In genomic region chr5:142307491-142307890, GRCh38 we compare ENCODE assay signal across 22 cellular contexts. TPM values are rescaled to one million over a fixed set of nuclear protein-coding genes. Genes with fewer than 3 reads are reported as not detected.
DNase-seq lines count a peak whose midpoint lies in the region; ATAC-seq and TF ChIP-seq lines count a peak whose summit lies in the region.
"Had no signal": no experiment of that assay in that cellular context is flagged by ENCODE, and none has a peak within 500 bp of the region (broad histone marks: within the 10 kb centered on the region; RNA-seq: fewer than 3 reads in every experiment).

No MANE protein-coding gene starts in this region.

- H3K36me3 ChIP-seq in HCT116 (ENCODE audit: control insufficient read depth in 1 of 2, insufficient read depth in 2 of 2, low read length in 2 of 2), result peaks cover 22 to 38% of the 10 kb centered on the region in 2 experiments
- peaks cover 29% of the 10 kb centered on the region for H3K36me3 ChIP-seq in HUES48 (ENCODE audit: control insufficient read depth, insufficient read depth, low read length)
- 0 out of 2 replicates have a peak, but pooled peaks cover 3% of the 10 kb centered on the region for H3K36me3 ChIP-seq in Panc1 (ENCODE audit: control insufficient read depth, insufficient read depth, low read length)
- peaks cover 75% of the 10 kb centered on the region for H3K36me3 ChIP-seq in mesodermal cell (ENCODE audit: control insufficient read depth, insufficient read depth, low read length)

- TF ChIP-seq POLR2A in HCT116 (IDR thresholded peaks at IDR 0.05; ENCODE audit: borderline replicate concordance, extremely low read depth, insufficient read depth, insufficient read length), result no peak

- CTCF ChIA-PET in HCT116 (lab: Charles Lee), result no interaction called here
- CTCF ChIA-PET in Panc1 (lab: Charles Lee), result no interaction called here
- CTCF ChIA-PET in activated CD8-positive, alpha-beta T cell treated with anti-CD3 and anti-CD28 coated beads for 36 hours (lab: Charles Lee), result interaction anchor here (0.7 kb wide), 1 partner anchor 14 kb away, joined by 3 read pairs; no protein-coding TSS in a partner anchor

- no peaks in the 10 kb centered on the region for H3K9me2 ChIP-seq in HCT116 (ENCODE audit: insufficient read depth)

- no peak overlapping the region for H3K4me3 Mint-ChIP-seq in activated CD8-positive, alpha-beta T cell treated with anti-CD3 and anti-CD28 coated beads for 36 hours
- H3K4me3 Mint-ChIP-seq: CD4-positive, alpha-beta T cell had no signal

- ATAC-seq in HCT116 (0 out of 2 replicates have a peak, but pooled peaks have one; percentile 22), Panc1 (0 out of 2 replicates have a peak, but pooled peaks have one; percentile 13)
- ATAC-seq in activated CD8-positive, alpha-beta T cell treated with anti-CD3 and anti-CD28 coated beads for 36 hours, result no peak
- ATAC-seq: A549 had no signal

- H3K9me3 Mint-ChIP-seq in activated CD8-positive, alpha-beta T cell treated with anti-CD3 and anti-CD28 coated beads for 36 hours, result no peaks in the 10 kb centered on the region
- H3K9me3 Mint-ChIP-seq: CD4-positive, alpha-beta T cell had no signal

- DNase-seq in HCT116 (ENCODE audit: low read depth, low spot score), result no peak
- no peak for DNase-seq in Panc1 (ENCODE audit: low read depth, low spot score)
- DNase-seq in stimulated activated CD4-positive, alpha-beta T cell treated with anti-CD3 and anti-CD28 coated beads, Interleukin-15, amount 100 ng/mL, for 24 hours, result no peak
- no peak for DNase-seq in activated CD8-positive, alpha-beta T cell treated with anti-CD3 and anti-CD28 coated beads for 36 hours
- no peak for DNase-seq in NCI-H2227 (lab: John Stamatoyannopoulos, UW; ENCODE audit: unreplicated experiment)
- DNase-seq: AML-193; CD4-positive, alpha-beta T cell; HCEC 1CT; KBM-7; MG63; NCI-H1105 treated with DMSO at 0.1 percent for 48 hours; NCI-H146; NCI-H1930; NCI-H2107; NCI-H2227 treated with DMSO at 0.1 percent for 48 hours; NCI-H526 treated with DMSO at 0.1 percent for 48 hours; SIG-M5 had no signal

- no peaks in the 10 kb centered on the region for H3K4me1 Mint-ChIP-seq in activated CD8-positive, alpha-beta T cell treated with anti-CD3 and anti-CD28 coated beads for 36 hours (ENCODE audit: low read depth)

- TF ChIP-seq RAD21 in HCT116 (IDR thresholded peaks at IDR 0.05; ENCODE audit: low read depth), result no peak

- WGBS in mesodermal cell (ENCODE audit: insufficient coverage in 2 of 2), 2 experiments, result 96 to 100% methylated on average over 2 to 4 of the region's 6 CpGs

- H3K4me3 ChIP-seq in HCT116 (replicated peaks in 1 of 2; ENCODE audit: low read depth in 1 of 2, low read length in 2 of 2) (no peak overlapping the region), HUES48 (ENCODE audit: low read depth, low read length) (no peak overlapping the region), Panc1 (ENCODE audit: low read depth in 2 of 2, low read length in 2 of 2) (no peak overlapping the region), mesodermal cell (ENCODE audit: extremely low read depth, insufficient read depth, low read length, poor library complexity, severe bottlenecking) (no peak overlapping the region)
- H3K4me3 ChIP-seq: A549; BLaER1 treated with 17β-estradiol and CSF1 and Interleukin-3, amounts not matched to agents 10 nM and 100 nM; MG63; SK-N-MC had no signal

- H3K79me2 ChIP-seq in HCT116 (ENCODE audit: insufficient read depth, low read length), result peaks cover 74% of the 10 kb centered on the region

- TF ChIP-seq CTCF in HCT116 (IDR thresholded peaks at IDR 0.05 in 2 of 3, conservative IDR thresholded peaks at IDR 0.05 in 1 of 3; ENCODE audit: borderline replicate concordance in 1 of 3, insufficient read depth in 1 of 3, low read depth in 2 of 3, low read length in 2 of 3), result no peak
- TF ChIP-seq CTCF in Panc1 (IDR thresholded peaks at IDR 0.05), result no peak
- no peak for TF ChIP-seq CTCF in activated CD8-positive, alpha-beta T cell treated with anti-CD3 and anti-CD28 coated beads for 36 hours (IDR thresholded peaks at IDR 0.05)

- no peaks in the 10 kb centered on the region for H3K27me3 Mint-ChIP-seq in activated CD8-positive, alpha-beta T cell treated with anti-CD3 and anti-CD28 coated beads for 36 hours
- H3K27me3 Mint-ChIP-seq: CD4-positive, alpha-beta T cell had no signal

- peaks cover 21% of the 10 kb centered on the region; the same call in 1 of the 2 replicates for H4K20me1 ChIP-seq in HCT116 (ENCODE audit: insufficient read depth)

- no peaks in the 10 kb centered on the region for H3K36me3 Mint-ChIP-seq in activated CD8-positive, alpha-beta T cell treated with anti-CD3 and anti-CD28 coated beads for 36 hours (ENCODE audit: low read depth)

- intact Hi-C loops in HCT116 (cut with micrococcal nuclease) (loop anchor here (5.0 kb wide), 1 partner anchor 155 kb away; no protein-coding TSS in a partner anchor), Panc1 (cut with micrococcal nuclease; ENCODE audit: unreplicated experiment) (no loop called here)
- intact Hi-C loops in activated CD8-positive, alpha-beta T cell treated with anti-CD3 and anti-CD28 coated beads for 36 hours (cut with micrococcal nuclease), result no loop called here

- no peak overlapping the region for H3K27ac Mint-ChIP-seq in activated CD8-positive, alpha-beta T cell treated with anti-CD3 and anti-CD28 coated beads for 36 hours
- H3K27ac Mint-ChIP-seq: CD4-positive, alpha-beta T cell had no signal

- BruUV-seq in HCT116 (replicated peaks; lab: Mats Ljungman, UMichigan), result no TSS peak
- no TSS peak for BruUV-seq in Panc1 (replicated peaks; lab: Mats Ljungman, UMichigan)

- H3K4me1 ChIP-seq in HCT116 (ENCODE audit: control insufficient read depth in 1 of 2, insufficient read depth in 2 of 2, low read length in 2 of 2) (peaks cover 9 to 35% of the 10 kb centered on the region in 2 experiments; a peak in 3 of 4 replicates), HUES48 (ENCODE audit: control insufficient read depth, insufficient read depth, low read length) (peaks cover 3% of the 10 kb centered on the region), Panc1 (ENCODE audit: control insufficient read depth, insufficient read depth, low read length) (peaks cover 26% of the 10 kb centered on the region), mesodermal cell (ENCODE audit: control insufficient read depth, insufficient read depth, low read length, poor library complexity, severe bottlenecking) (peaks cover 58% of the 10 kb centered on the region)
- H3K4me1 ChIP-seq: A549 had no signal

- H3K4me2 ChIP-seq in HCT116 (ENCODE audit: low read length), result no peak overlapping the region
- H3K4me2 ChIP-seq: A549; BLaER1 treated with 17β-estradiol and CSF1 and Interleukin-3, amounts not matched to agents 10 nM and 100 nM had no signal

- POLR2A ChIA-PET in HCT116 (lab: Charles Lee) (no interaction called here), Panc1 (lab: Charles Lee) (no interaction called here)
- POLR2A ChIA-PET in activated CD8-positive, alpha-beta T cell treated with anti-CD3 and anti-CD28 coated beads for 36 hours (lab: Charles Lee), result no interaction called here

- in situ Hi-C loops in Panc1 (cut with HindIII; ENCODE audit: low pct_unique_long_range_greater_than_20kb, low sequenced_read_pairs), result no loop called here

- H3K27ac ChIP-seq in HCT116 (ENCODE audit: low read depth, low read length) (no peak overlapping the region), HUES48 (ENCODE audit: low read depth, low read length) (peak overlapping the region; percentile 14), Panc1 (ENCODE audit: low read length) (no peak overlapping the region), mesodermal cell (ENCODE audit: low read depth, low read length, severe bottlenecking) (peak overlapping the region; percentile 8)
- H3K27ac ChIP-seq: A549; BLaER1 treated with 17β-estradiol and CSF1 and Interleukin-3, amounts not matched to agents 10 nM and 100 nM; SK-N-MC had no signal

- RAD21 ChIA-PET in HCT116 (lab: Charles Lee; ENCODE audit: low non-redundant PET in 1 of 2, low total read pairs in 2 of 2, uncharacterized antibody in 2 of 2, unreplicated experiment in 2 of 2), result no interaction called here

- H3K9ac ChIP-seq in HCT116 (ENCODE audit: low read length) (no peak overlapping the region), HUES48 (ENCODE audit: low read depth, low read length) (no peak overlapping the region)
- H3K9ac ChIP-seq: BLaER1 treated with 17β-estradiol and CSF1 and Interleukin-3, amounts not matched to agents 10 nM and 100 nM had no signal

- H3K9me3 ChIP-seq in HCT116 (ENCODE audit: control insufficient read depth in 1 of 2, insufficient read depth in 1 of 2, low read depth in 1 of 2, low read length in 2 of 2) (no peaks in the 10 kb centered on the region), HUES48 (ENCODE audit: control insufficient read depth, insufficient read depth, low read length) (no peaks in the 10 kb centered on the region), Panc1 (ENCODE audit: control insufficient read depth, insufficient read depth, low read depth, low read length) (no peaks in the 10 kb centered on the region), mesodermal cell (ENCODE audit: control insufficient read depth, low read length) (no peaks in the 10 kb centered on the region)
- H3K9me3 ChIP-seq: A549; BLaER1 treated with 17β-estradiol and CSF1 and Interleukin-3, amounts not matched to agents 10 nM and 100 nM; MG63 had no signal

- H3K27me3 ChIP-seq in HCT116 (ENCODE audit: insufficient read depth, low read length) (no peaks in the 10 kb centered on the region), HUES48 (ENCODE audit: control insufficient read depth, insufficient read depth, low read length) (no peaks in the 10 kb centered on the region), Panc1 (ENCODE audit: control insufficient read depth, insufficient read depth, low read length) (no peaks in the 10 kb centered on the region)
- H3K27me3 ChIP-seq: BLaER1 treated with 17β-estradiol and CSF1 and Interleukin-3, amounts not matched to agents 10 nM and 100 nM; MG63 had no signal

- no peak overlapping the region for H2AFZ ChIP-seq in HCT116 (ENCODE audit: low read depth, low read length, poor library complexity, severe bottlenecking)

TF ChIP-seq in HCT116, 20 proteins besides CTCF, POLR2A, EP300 and RAD21:
- TF ChIP-seq EZH2phosphoT487 (IDR thresholded peaks at IDR 0.05; ENCODE audit: borderline replicate concordance) (no peak), POLR2AphosphoS5 (IDR thresholded peaks at IDR 0.05; ENCODE audit: low read depth, low read length) (peak; percentile 50)

RNA-seq across cellular contexts. Expression of gene SPRY4, which starts 17.3 kb away (rescaled TPM):
- total RNA-seq in HCT116 (2021; ENCODE audit: unreplicated experiment) (112 TPM), Panc1 (2021; ENCODE audit: unreplicated experiment) (35.6 TPM)
- 67.3 and 75.5 TPM in 2 replicates for polyA plus RNA-seq in HCT116 (2012)
- polyA plus RNA-seq in Panc1 (2012; ENCODE audit: insufficient read length), result 50.9 TPM
- 147 TPM for polyA plus RNA-seq in mesodermal cell (2013, experiment 1 of 2)
- 117 TPM for polyA plus RNA-seq in mesodermal cell (2013, experiment 2 of 2)
- 1 to 10 TPM in 1 of 2 experiments, under 1 TPM in 1; 0.90 to 1.0 TPM for total RNA-seq in activated CD8-positive, alpha-beta T cell treated with anti-CD3 and anti-CD28 coated beads for 36 hours

Comparison
In these comparisons a context has a peak if more than half of its experiments do, and no peak if none do; other contexts are left out.
1. H3K27ac ChIP-seq: peak in HUES48 (single experiment) and mesodermal cell (single experiment); none in HCT116 (single experiment) and Panc1 (single experiment).
2. RNA of gene SPRY4, which starts 17.3 kb away (total RNA-seq): 112 TPM in HCT116 (single experiment) and 35.6 TPM in Panc1 (single experiment); 0.90 to 1.0 TPM in activated CD8-positive, alpha-beta T cell treated with anti-CD3 and anti-CD28 coated beads for 36 hours; every median in the first group is over 10 times any median in the second.